In genomic region chr21:37675202-37675801, GRCh38 we compare ENCODE assay signal across 8 cellular contexts.
DNase-seq lines count a peak whose midpoint lies in the region; ATAC-seq, FAIRE-seq and TF ChIP-seq lines count a peak whose summit lies in the region.

No MANE protein-coding gene starts in this region.

- H3K4me1 ChIP-seq in lung (ENCODE audit: control insufficient read depth in 2 of 2, insufficient read depth in 2 of 2, low read length in 2 of 2) = peaks cover 0 to 7% of the 10 kb centered on the region in 2 donors

- no peak overlapping the region for H3K27ac ChIP-seq in lung (ENCODE audit: low read depth in 1 of 2, low read length in 1 of 2)

- ATAC-seq in lung (ENCODE audit: insufficient read depth, low FRiP score) = no peak
- ATAC-seq in HG03521 (IDR thresholded peaks at IDR 0.05; ENCODE audit: unreplicated experiment) = no peak

- H3K4me3 ChIP-seq in lung = no peak overlapping the region

- DNase-seq in GM18507 (ENCODE audit: extremely low spot score, insufficient read length, low read depth) (peak; percentile 30), NCI-H2029 (lab: John Stamatoyannopoulos, UW) (peak; percentile 27), ecto neural progenitor cell (ENCODE audit: low spot score) (peak; percentile 83), lung (ENCODE audit: low spot score) (peak; percentile 55), SIG-M5 treated with dmso at 0.1 percent for 504 hours (lab: John Stamatoyannopoulos, UW; ENCODE audit: unreplicated experiment) (no peak)
- DNase-seq in activated CD4-positive, alpha-beta T cell treated with anti-CD3 and anti-CD28 coated beads, Interleukin-2, amount 50 U/mL, for 24 hours (ENCODE audit: low read depth in 1 of 2, low spot score in 1 of 2) = peak; percentile 24 to 31
- peak; percentile 44 for DNase-seq in stimulated activated CD8-positive, alpha-beta memory T cell treated with anti-CD3 and anti-CD28 coated beads, Interleukin-15, amount 100 ng/mL, for 24 hours (ENCODE audit: low read depth)

- H3K36me3 ChIP-seq in lung (ENCODE audit: control insufficient read depth in 2 of 2, insufficient read depth in 2 of 2, low read length in 2 of 2) = no peaks in the 10 kb centered on the region

- WGBS in lung, 2 donors = 19% methylated on average over 35 of the region's 35 CpGs

- H3K9me3 ChIP-seq in lung (ENCODE audit: control insufficient read depth in 2 of 2, insufficient read depth in 1 of 2, low read length in 1 of 2) = peaks cover 0 to 3% of the 10 kb centered on the region in 2 donors

- H3K27me3 ChIP-seq in lung (ENCODE audit: control insufficient read depth, insufficient read depth) = no peaks in the 10 kb centered on the region

- TF ChIP-seq CTCF in lung (IDR thresholded peaks at IDR 0.05; ENCODE audit: control extremely low read depth, extremely low read depth) = peak; percentile 64

- FAIRE-seq in GM18507 (lab: Jason Lieb, UNC) = peak; percentile 21
